In the genomic region with DNA sequence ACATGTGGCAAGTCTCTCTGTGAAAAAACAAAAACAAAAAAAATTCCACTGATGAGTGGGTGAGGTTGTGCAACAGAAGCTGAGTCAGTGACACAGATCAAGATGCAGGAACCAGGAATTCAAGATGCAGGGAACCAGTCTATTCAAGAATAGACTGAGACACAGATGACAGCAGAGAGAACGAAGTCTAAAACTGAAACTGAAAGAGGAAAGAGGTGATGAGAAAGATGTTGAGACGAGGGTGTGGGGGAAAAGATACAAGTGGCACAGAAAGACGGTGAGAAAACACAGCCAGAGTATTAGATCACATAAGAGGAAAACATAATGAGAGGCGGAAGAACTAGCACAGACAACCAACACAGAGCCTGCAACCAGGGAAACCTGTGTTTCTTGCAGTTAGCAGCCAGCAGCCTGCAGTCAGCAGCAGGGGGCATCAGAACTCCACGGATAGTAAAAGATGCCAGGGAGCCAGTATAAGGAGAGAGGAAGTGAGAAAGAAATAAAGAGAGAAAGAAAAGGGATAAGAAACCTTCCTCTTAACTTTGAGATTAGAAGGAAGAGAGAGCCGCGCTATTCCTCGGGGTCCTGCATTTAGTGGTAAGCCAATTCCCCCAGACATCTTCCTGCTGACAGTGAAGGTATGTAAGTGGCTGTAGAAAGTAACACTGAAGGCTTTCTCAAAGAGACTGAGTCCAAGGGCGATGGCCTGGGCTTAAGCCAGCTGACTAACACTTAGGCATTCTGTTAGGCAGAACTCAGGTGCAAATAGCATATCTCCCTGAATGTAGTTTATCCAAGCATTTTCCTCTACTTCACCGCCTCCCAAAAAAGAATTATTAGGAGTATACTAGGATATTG, we compare ENCODE assay signal across 8 cellular contexts.
A peak's percentile ranks its signal among the peaks of the same experiment; 100 is the strongest.
DNase-seq lines count a peak whose midpoint lies in the region; ATAC-seq and TF ChIP-seq lines count a peak whose summit lies in the region.

No MANE protein-coding gene starts in this region.

- DNase-seq in ELF-1 (ENCODE audit: low read depth, low spot score) (peak; percentile 52), KG1 (lab: John Stamatoyannopoulos, UW) (peak; percentile 40), RPMI7951 (ENCODE audit: low read depth) (peak; percentile 66), foreskin keratinocyte (peak; percentile 27 to 56), non-pigmented ciliary epithelial cell (ENCODE audit: low read depth) (peak; percentile 62), tibial artery (peak; percentile 75 to 77)
- peak; percentile 46 for DNase-seq in activated effector memory CD4-positive, alpha-beta T cell treated with Interleukin-2 at 50 U/mL for 16 hours

- no peaks in the 10 kb centered on the region for H3K4me1 ChIP-seq in foreskin keratinocyte
- H3K4me1 ChIP-seq in tibial artery: peaks cover 0 to 9% (median 3%) of the 10 kb centered on the region in 4 donors

- no peaks in the 10 kb centered on the region for H3K27me3 ChIP-seq in foreskin keratinocyte
- H3K27me3 ChIP-seq in tibial artery: no peaks in the 10 kb centered on the region

- H3K4me3 ChIP-seq in tibial artery: peak overlapping the region; percentile 39 to 43

- no peak overlapping the region for H3K27ac ChIP-seq in foreskin keratinocyte
- H3K27ac ChIP-seq in tibial artery: peak overlapping the region in 1 of 2 donors; percentile 35

- H3K9me3 ChIP-seq in tibial artery: no peaks in the 10 kb centered on the region

- no peaks in the 10 kb centered on the region for H3K36me3 ChIP-seq in tibial artery

- ATAC-seq in GM21737 (IDR thresholded peaks at IDR 0.05; ENCODE audit: unreplicated experiment) (peak; percentile 71), foreskin keratinocyte (peak; percentile 62)

- TF ChIP-seq CTCF in foreskin keratinocyte (conservative IDR thresholded peaks at IDR 0.05) (peak; percentile 60), tibial artery (IDR thresholded peaks at IDR 0.05) (peak; percentile 65 to 70)

- intact Hi-C loops in tibial artery (cut with DNase I; ENCODE audit: low total_unique reads): no loop called here
